23 cellular contexts compared by ENCODE assay signal in genomic region chr21:33126569-33126968, GRCh38. TPM values are rescaled to one million over a fixed set of nuclear protein-coding genes. Genes with fewer than 3 reads are reported as not detected.
DNase-seq lines count a peak whose midpoint lies in the region; ATAC-seq and TF ChIP-seq lines count a peak whose summit lies in the region.
"Had no signal": no experiment of that assay in that cellular context is flagged by ENCODE, and none has a peak within 500 bp of the region (broad histone marks: within the 10 kb centered on the region; RNA-seq: fewer than 3 reads in every experiment).

No MANE protein-coding gene starts in this region.

- H3K27me3 Mint-ChIP-seq in naive thymus-derived CD4-positive, alpha-beta T cell = peaks cover 10 to 28% (median 23%) of the 10 kb centered on the region in 5 donors

- H3K36me3 Mint-ChIP-seq in naive thymus-derived CD4-positive, alpha-beta T cell = no peaks in the 10 kb centered on the region
- H3K36me3 Mint-ChIP-seq: activated CD8-positive, alpha-beta memory T cell treated with anti-CD3 and anti-CD28 coated beads, Interleukin-2, amount 10 ng/mL, durations not matched to agents 7 days and 5 days had no signal

- ATAC-seq in HCT116 = no peak
- no peak for ATAC-seq in naive thymus-derived CD4-positive, alpha-beta T cell

- H3K27ac ChIP-seq in HCT116 (ENCODE audit: low read depth, low read length) (no peak overlapping the region), dorsolateral prefrontal cortex (peak overlapping the region in 58 of 59 donors; percentile 66 to 99 (median 90)), temporal lobe (ENCODE audit: low read depth, low read length) (peak overlapping the region; percentile 88)
- no peak overlapping the region for H3K27ac ChIP-seq in naive thymus-derived CD4-positive, alpha-beta T cell (ENCODE audit: low read depth, low read length)
- H3K27ac ChIP-seq: C4-2B, esophagus squamous epithelium, parathyroid adenoma, SK-N-MC, spleen, tibial artery had no signal

- CTCF ChIA-PET in HCT116 (lab: Charles Lee) = interaction anchor here (0.7 to 3.6 kb wide), 10 partner anchors 7 to 319 kb away, joined by 3 to 45 read pairs (median 6); no protein-coding TSS in a partner anchor
- CTCF ChIA-PET in naive thymus-derived CD4-positive, alpha-beta T cell (lab: Charles Lee) = interaction anchor here (1.1 to 3.1 kb wide), 7 partner anchors 11 to 206 kb away, joined by 3 to 16 read pairs (median 5); no protein-coding TSS in a partner anchor

- no peaks in the 10 kb centered on the region for H3K9me3 Mint-ChIP-seq in naive thymus-derived CD4-positive, alpha-beta T cell
- H3K9me3 Mint-ChIP-seq: activated T-cell treated with anti-CD3 and anti-CD28 coated beads, Interleukin-2, amount 50 U/mL, for 4 hours; nephron progenitor cell had no signal

- no peak overlapping the region for H3K27ac Mint-ChIP-seq in naive thymus-derived CD4-positive, alpha-beta T cell
- H3K27ac Mint-ChIP-seq: activated CD8-positive, alpha-beta memory T cell treated with anti-CD3 and anti-CD28 coated beads, Interleukin-2, amount 10 ng/mL, durations not matched to agents 7 days and 5 days; nephron progenitor cell had no signal

- no peaks in the 10 kb centered on the region for H3K36me3 ChIP-seq in HCT116 (ENCODE audit: control insufficient read depth in 1 of 2, insufficient read depth in 2 of 2, low read length in 2 of 2)
- no peaks in the 10 kb centered on the region for H3K36me3 ChIP-seq in naive thymus-derived CD4-positive, alpha-beta T cell (ENCODE audit: control insufficient read depth in 2 of 3, insufficient read depth in 3 of 3, low read length in 3 of 3)
- H3K36me3 ChIP-seq: esophagus squamous epithelium, spleen, tibial artery had no signal

- no peak for TF ChIP-seq CTCF in HCT116 (IDR thresholded peaks at IDR 0.05 in 2 of 3, conservative IDR thresholded peaks at IDR 0.05 in 1 of 3; ENCODE audit: borderline replicate concordance in 1 of 3, insufficient read depth in 1 of 3, low read depth in 2 of 3, low read length in 2 of 3)
- peak in 1 of 56 donors; percentile 17 for TF ChIP-seq CTCF in dorsolateral prefrontal cortex (IDR thresholded peaks at IDR 0.05 in 54 of 56, conservative IDR thresholded peaks at IDR 0.05 in 2 of 56; ENCODE audit: low read depth in 1 of 56, partially characterized antibody in 56 of 56)

- H3K4me3 Mint-ChIP-seq in naive thymus-derived CD4-positive, alpha-beta T cell = peak overlapping the region in 7 of 10 donors; percentile 52 to 86 (median 78)

- no peaks in the 10 kb centered on the region for H3K9me2 ChIP-seq in HCT116 (ENCODE audit: insufficient read depth)

- intact Hi-C loops in HCT116 (cut with micrococcal nuclease) (loop anchor here (2.0 to 5.0 kb wide), 4 partner anchors 204 to 474 kb away; no protein-coding TSS in a partner anchor), dorsolateral prefrontal cortex (cut with DNase I) (loop anchor here (2.0 to 5.0 kb wide), 5 partner anchors 56 to 294 kb away; partner anchors contain the start of genes OLIG1 (in 2 of the 2) and OLIG2 (in 1 of the 2))
- intact Hi-C loops in naive thymus-derived CD4-positive, alpha-beta T cell (cut with micrococcal nuclease) = loop anchor here (2.0 to 10.0 kb wide), 6 partner anchors 102 to 474 kb away; partner anchors contain the start of gene OLIG2 (in 1 of the 2)

- DNase-seq in HCT116 (ENCODE audit: low read depth, low spot score) = no peak
- peak in 4 of 10 donors; percentile 38 to 70 (median 55) for DNase-seq in dorsolateral prefrontal cortex
- no peak for DNase-seq in naive thymus-derived CD4-positive, alpha-beta T cell
- no peak for DNase-seq in activated gamma-delta T cell treated with Interleukin-2 at 50 U/mL for 16 hours
- no peak for DNase-seq in COR-L47 (lab: John Stamatoyannopoulos, UW)
- DNase-seq in HCEC 1CT = no peak
- DNase-seq: esophagus squamous epithelium, GOT3 had no signal

- H2AFZ ChIP-seq in HCT116 (ENCODE audit: low read depth, low read length, poor library complexity, severe bottlenecking) = no peak overlapping the region
- H2AFZ ChIP-seq: parathyroid adenoma had no signal

- no TSS peak for BruUV-seq in HCT116 (replicated peaks; lab: Mats Ljungman, UMichigan)

- peak overlapping the region; percentile 85 for H3K4me2 ChIP-seq in HCT116 (ENCODE audit: low read length)

- POLR2A ChIA-PET in HCT116 (lab: Charles Lee) = no interaction called here
- POLR2A ChIA-PET in naive thymus-derived CD4-positive, alpha-beta T cell (lab: Charles Lee) = interaction anchor here (0.9 kb wide), 1 partner anchor 71 kb away, joined by 3 read pairs; no protein-coding TSS in a partner anchor

- H4K20me1 ChIP-seq in HCT116 (ENCODE audit: insufficient read depth) = no peaks in the 10 kb centered on the region

- H3K79me2 ChIP-seq in HCT116 (ENCODE audit: insufficient read depth, low read length) = no peaks in the 10 kb centered on the region
- H3K79me2 ChIP-seq: parathyroid adenoma had no signal

- H3K9me3 ChIP-seq in HCT116 (ENCODE audit: control insufficient read depth in 1 of 2, insufficient read depth in 1 of 2, low read depth in 1 of 2, low read length in 2 of 2) = no peaks in the 10 kb centered on the region
- H3K9me3 ChIP-seq in naive thymus-derived CD4-positive, alpha-beta T cell (ENCODE audit: control insufficient read depth in 2 of 3, low read length in 3 of 3) = no peaks in the 10 kb centered on the region
- H3K9me3 ChIP-seq: esophagus squamous epithelium, spleen, tibial artery had no signal

- H3K4me1 Mint-ChIP-seq in naive thymus-derived CD4-positive, alpha-beta T cell = peaks cover 0 to 11% (median 7%) of the 10 kb centered on the region in 7 donors
- H3K4me1 Mint-ChIP-seq: activated CD8-positive, alpha-beta memory T cell treated with anti-CD3 and anti-CD28 coated beads, Interleukin-2, amount 10 ng/mL, durations not matched to agents 7 days and 5 days had no signal

- no peak for TF ChIP-seq RAD21 in HCT116 (IDR thresholded peaks at IDR 0.05; ENCODE audit: low read depth)

- no peak overlapping the region for H3K9ac ChIP-seq in HCT116 (ENCODE audit: low read length)
- H3K9ac ChIP-seq: parathyroid adenoma had no signal

- H3K4me3 ChIP-seq in HCT116 (replicated peaks in 1 of 2; ENCODE audit: low read depth in 1 of 2, low read length in 2 of 2) = no peak overlapping the region
- H3K4me3 ChIP-seq in dorsolateral prefrontal cortex = peak overlapping the region in 36 of 59 donors; percentile 27 to 68 (median 52)
- H3K4me3 ChIP-seq in naive thymus-derived CD4-positive, alpha-beta T cell (ENCODE audit: low read length) = no peak overlapping the region
- H3K4me3 ChIP-seq: SK-N-MC had no signal

- RAD21 ChIA-PET in HCT116 (lab: Charles Lee; ENCODE audit: low non-redundant PET in 1 of 2, low total read pairs in 2 of 2, uncharacterized antibody in 2 of 2, unreplicated experiment in 2 of 2) = interaction anchor here (0.9 to 1.7 kb wide), 4 partner anchors 70 to 294 kb away, joined by 3 to 6 read pairs (median 3); no protein-coding TSS in a partner anchor

- TF ChIP-seq POLR2A in HCT116 (IDR thresholded peaks at IDR 0.05; ENCODE audit: borderline replicate concordance, extremely low read depth, insufficient read depth, insufficient read length) = no peak

- H3K27me3 ChIP-seq in HCT116 (ENCODE audit: insufficient read depth, low read length) = peaks cover 4% of the 10 kb centered on the region; the same call in 1 of the 2 replicates
- peaks cover 0 to 21% (median 0%) of the 10 kb centered on the region in 45 donors for H3K27me3 ChIP-seq in dorsolateral prefrontal cortex
- H3K27me3 ChIP-seq in naive thymus-derived CD4-positive, alpha-beta T cell (ENCODE audit: control insufficient read depth in 2 of 2, insufficient read depth in 2 of 2, low read length in 2 of 2) = no peaks in the 10 kb centered on the region

- H3K4me1 ChIP-seq in HCT116 (ENCODE audit: control insufficient read depth in 1 of 2, insufficient read depth in 2 of 2, low read length in 2 of 2) = peaks cover 0 to 5% of the 10 kb centered on the region in 2 experiments; a peak in 1 of 4 replicates
- no peaks in the 10 kb centered on the region for H3K4me1 ChIP-seq in naive thymus-derived CD4-positive, alpha-beta T cell (ENCODE audit: control insufficient read depth in 2 of 2, insufficient read depth in 2 of 2, low read length in 2 of 2)
- H3K4me1 ChIP-seq: parathyroid adenoma had no signal

TF ChIP-seq in HCT116, 20 proteins besides CTCF, POLR2A, EP300 and RAD21 (continues in another document):
- TF ChIP-seq ZNF274 (IDR thresholded peaks at IDR 0.05; ENCODE audit: low read depth, low read length) = no peak
- no peak for TF ChIP-seq FOSL1 (IDR thresholded peaks at IDR 0.05; ENCODE audit: low read depth)
- no peak for TF ChIP-seq YY1 (IDR thresholded peaks at IDR 0.05; ENCODE audit: extremely low read depth, insufficient replicate concordance, low read depth, low read length)
- TF ChIP-seq MAX (IDR thresholded peaks at IDR 0.05) = no peak
- no peak for TF ChIP-seq POLR2AphosphoS5 (IDR thresholded peaks at IDR 0.05; ENCODE audit: low read depth, low read length)
- TF ChIP-seq CBX3 (IDR thresholded peaks at IDR 0.05; ENCODE audit: low read depth) = no peak
- TF ChIP-seq EZH2 (IDR thresholded peaks at IDR 0.05) = no peak
- no peak for TF ChIP-seq EGR1 (IDR thresholded peaks at IDR 0.05; ENCODE audit: low read depth)
- TF ChIP-seq SRF (IDR thresholded peaks at IDR 0.05; ENCODE audit: low read depth) = no peak
- no peak for TF ChIP-seq TCF7L2 (IDR thresholded peaks at IDR 0.05; ENCODE audit: borderline replicate concordance, extremely low read depth, insufficient read depth, insufficient read length)
- no peak for TF ChIP-seq ELF1 (IDR thresholded peaks at IDR 0.05; ENCODE audit: borderline replicate concordance, low read depth)
- TF ChIP-seq SIN3A (IDR thresholded peaks at IDR 0.05; ENCODE audit: low read depth) = no peak

RNA-seq across cellular contexts. Expression of gene OLIG1, which starts 56.6 kb away (rescaled TPM):
- total RNA-seq in HCT116 (2021; ENCODE audit: unreplicated experiment) (not detected), dorsolateral prefrontal cortex (100 to 1,000 TPM in 77 of 120 experiments, 10 to 100 TPM in 43; 30.7 to 365 (median 119) TPM), temporal lobe (19.4 TPM)
- not detected in 2 replicates for polyA plus RNA-seq in HCT116 (2012)
- 1 to 10 TPM in 1 of 5 experiments, under 1 TPM in 1, not detected in 3; 0.34 to 9.3 TPM for total RNA-seq in naive thymus-derived CD4-positive, alpha-beta T cell
- not detected for polyA plus RNA-seq in naive thymus-derived CD4-positive, alpha-beta T cell
- total RNA-seq: activated CD8-positive, alpha-beta memory T cell treated with anti-CD3 and anti-CD28 coated beads, Interleukin-2, amount 10 ng/mL, durations not matched to agents 7 days and 5 days; activated T-cell treated with anti-CD3 and anti-CD28 coated beads, Interleukin-2, amount 50 U/mL, for 4 hours; Calu3; dermis blood vessel endothelial cell; esophagus squamous epithelium; HepG2; left colon; lung microvascular endothelial cell; mucosa of gallbladder had no signal
- polyA plus RNA-seq: HepG2 had no signal

Comparison
In these comparisons a context has a peak if more than half of its experiments do, and no peak if none do; other contexts are left out.
1. H3K27ac ChIP-seq: peak in dorsolateral prefrontal cortex (58 of 59) and temporal lobe (single experiment); none in HCT116 (single experiment) and naive thymus-derived CD4-positive, alpha-beta T cell (single experiment).
2. H3K4me3 ChIP-seq: peak in dorsolateral prefrontal cortex (36 of 59); none in HCT116 (0 of 2) and naive thymus-derived CD4-positive, alpha-beta T cell (single experiment).